In the genomic region with DNA sequence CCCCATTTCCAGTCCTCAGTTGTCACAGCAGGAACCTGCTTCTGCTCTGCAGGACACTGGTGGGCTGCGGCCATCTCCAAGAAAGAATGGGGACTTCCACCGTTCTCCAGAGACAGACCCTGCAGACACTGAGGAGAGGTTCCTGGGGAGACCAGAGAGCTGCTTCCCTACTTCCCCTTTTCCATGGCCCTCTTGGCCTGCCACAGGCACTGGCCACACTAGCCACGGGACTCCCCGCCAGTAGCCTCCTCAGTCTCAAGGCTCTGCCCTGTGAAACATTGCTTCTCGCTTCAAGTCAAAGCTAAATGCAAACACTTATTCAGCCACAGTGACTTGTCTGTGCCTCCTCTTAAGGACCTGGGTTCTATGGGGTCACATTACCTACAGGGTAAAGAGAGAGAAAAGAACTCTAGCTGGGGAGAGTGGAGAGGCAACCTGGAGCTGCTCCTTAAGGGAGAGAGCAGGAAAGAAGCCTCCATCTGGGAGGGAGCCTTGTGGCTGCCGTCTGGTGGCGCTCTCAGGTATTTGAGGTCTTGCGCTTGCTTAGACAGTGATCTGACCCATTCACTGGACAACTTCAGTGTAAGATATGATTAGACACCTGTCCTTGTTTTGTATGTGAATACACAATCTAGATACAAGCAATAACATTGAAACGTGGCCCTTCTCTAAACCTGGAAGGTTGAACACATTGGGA, we compare ENCODE assay signal across 12 cellular contexts. TPM values are rescaled to one million over a fixed set of nuclear protein-coding genes. Genes with fewer than 3 reads are reported as not detected.
DNase-seq lines count a peak whose midpoint lies in the region; ATAC-seq and TF ChIP-seq lines count a peak whose summit lies in the region.
"Had no signal": no experiment of that assay in that cellular context is flagged by ENCODE, and none has a peak within 500 bp of the region (broad histone marks: within the 10 kb centered on the region; RNA-seq: fewer than 3 reads in every experiment).

No MANE protein-coding gene starts in this region.

- H3K27ac Mint-ChIP-seq in CD8-positive, alpha-beta T cell = peak overlapping the region; percentile 41
- H3K27ac Mint-ChIP-seq: activated naive CD8-positive, alpha-beta T cell; T-helper 1 cell treated with Interleukin-12 subunit alpha and Interleukin-12 subunit beta and Interleukin-4 antibody, amounts not matched to agents 30 μg/mL and 1 μg/mL, for 36 hours had no signal

- no peak overlapping the region for H3K4me3 Mint-ChIP-seq in CD8-positive, alpha-beta T cell
- H3K4me3 Mint-ChIP-seq: activated naive CD8-positive, alpha-beta T cell; T-helper 1 cell treated with Interleukin-12 subunit alpha and Interleukin-12 subunit beta and Interleukin-4 antibody, amounts not matched to agents 30 μg/mL and 1 μg/mL, for 36 hours had no signal

- H3K36me3 ChIP-seq in CD8-positive, alpha-beta T cell (ENCODE audit: insufficient read depth, low read length) = no peaks in the 10 kb centered on the region
- H3K36me3 ChIP-seq in SJSA1 = no peaks in the 10 kb centered on the region
- H3K36me3 ChIP-seq in right atrium auricular region = no peaks in the 10 kb centered on the region

- CTCF ChIA-PET in CD8-positive, alpha-beta T cell (lab: Charles Lee) = interaction anchor here (0.9 to 1.1 kb wide), 4 partner anchors 11 to 186 kb away, joined by 3 read pairs; partner anchors contain the start of gene DUSP23

- H3K27ac ChIP-seq in CD8-positive, alpha-beta T cell (ENCODE audit: low read depth, low read length) = no peak overlapping the region
- no peak overlapping the region for H3K27ac ChIP-seq in SJSA1
- H3K27ac ChIP-seq in right atrium auricular region = no peak overlapping the region

- intact Hi-C loops in CD8-positive, alpha-beta T cell (cut with DNase I, micrococcal nuclease) = no loop called here

- H3K4me1 Mint-ChIP-seq in CD8-positive, alpha-beta T cell (ENCODE audit: low read depth) = peaks cover 35% of the 10 kb centered on the region

- no peak for ATAC-seq in CD8-positive, alpha-beta T cell
- peak; percentile 34 for ATAC-seq in HG02610 (IDR thresholded peaks at IDR 0.05; ENCODE audit: unreplicated experiment)
- no peak for ATAC-seq in HG03342 (IDR thresholded peaks at IDR 0.05; ENCODE audit: unreplicated experiment)
- no peak for ATAC-seq in GM21723 (IDR thresholded peaks at IDR 0.05; ENCODE audit: unreplicated experiment)

- H3K27me3 ChIP-seq in CD8-positive, alpha-beta T cell (ENCODE audit: insufficient read depth, low read length) = no peaks in the 10 kb centered on the region
- H3K27me3 ChIP-seq in SJSA1 (replicated peaks) (no peaks in the 10 kb centered on the region), right atrium auricular region (no peaks in the 10 kb centered on the region)

- H3K9me3 Mint-ChIP-seq in CD8-positive, alpha-beta T cell = no peaks in the 10 kb centered on the region
- H3K9me3 Mint-ChIP-seq: T-helper 1 cell treated with Interleukin-12 subunit alpha and Interleukin-12 subunit beta and Interleukin-4 antibody, amounts not matched to agents 30 μg/mL and 1 μg/mL, for 36 hours had no signal

- peaks cover 27% of the 10 kb centered on the region for H3K4me1 ChIP-seq in CD8-positive, alpha-beta T cell (ENCODE audit: insufficient read depth, low read length)
- H3K4me1 ChIP-seq in SJSA1 (replicated peaks) (no peaks in the 10 kb centered on the region), right atrium auricular region (no peaks in the 10 kb centered on the region)

- DNase-seq in CD8-positive, alpha-beta T cell = peak in 1 of 7 experiments; percentile 25
- DNase-seq in SJSA1 (ENCODE audit: low read depth in 1 of 2, low spot score in 2 of 2) (peak; percentile 50 to 72), iPS-NIHi7 (ENCODE audit: extremely low spot score) (peak; percentile 44), right atrium auricular region (ENCODE audit: low spot score) (no peak), NOMO-1 treated with DMSO at 0.1 percent for 48 hours (lab: John Stamatoyannopoulos, UW; ENCODE audit: unreplicated experiment) (no peak)
- DNase-seq: Kasumi-1; stimulated activated CD4-positive, alpha-beta T cell treated with anti-CD3 and anti-CD28 coated beads, Interleukin-4, amount 100 ng/mL, for 24 hours had no signal

- no peaks in the 10 kb centered on the region for H3K27me3 Mint-ChIP-seq in CD8-positive, alpha-beta T cell (ENCODE audit: low read depth)
- H3K27me3 Mint-ChIP-seq: activated naive CD8-positive, alpha-beta T cell had no signal

- POLR2A ChIA-PET in CD8-positive, alpha-beta T cell (lab: Charles Lee) = no interaction called here

- no peaks in the 10 kb centered on the region for H3K9me3 ChIP-seq in CD8-positive, alpha-beta T cell (ENCODE audit: low read length)
- H3K9me3 ChIP-seq in SJSA1 (replicated peaks) (no peaks in the 10 kb centered on the region), right atrium auricular region (no peaks in the 10 kb centered on the region)

- H3K36me3 Mint-ChIP-seq in CD8-positive, alpha-beta T cell = no peaks in the 10 kb centered on the region
- H3K36me3 Mint-ChIP-seq: activated naive CD8-positive, alpha-beta T cell had no signal

- TF ChIP-seq CTCF in CD8-positive, alpha-beta T cell (IDR thresholded peaks at IDR 0.05) = no peak
- no peak for TF ChIP-seq CTCF in right atrium auricular region (IDR thresholded peaks at IDR 0.05)

- no peak overlapping the region for H3K4me3 ChIP-seq in CD8-positive, alpha-beta T cell (ENCODE audit: low read depth, low read length)
- H3K4me3 ChIP-seq in SJSA1 (no peak overlapping the region), right atrium auricular region (no peak overlapping the region)

RNA-seq across cellular contexts. Expression of gene SLAMF8, which starts 5.4 kb away (rescaled TPM):
- total RNA-seq in CD8-positive, alpha-beta T cell = under 1 TPM; 0.30 to 0.47 TPM
- total RNA-seq in SJSA1 (2014; rRNA removed; shearing (Covaris generic)) = not detected in 2 replicates
- total RNA-seq in right atrium auricular region = 1 to 10 TPM; 1.0 to 4.2 TPM

RNA-seq across cellular contexts. Expression of gene FCRL6, which starts 19.2 kb away (rescaled TPM):
- 1 to 10 TPM; 5.6 to 6.6 TPM for total RNA-seq in CD8-positive, alpha-beta T cell
- total RNA-seq in SJSA1 (2014; rRNA removed; shearing (Covaris generic)) = not detected in 2 replicates
- total RNA-seq in right atrium auricular region = under 1 TPM in 1 of 2 donors, not detected in 1; 0.24 TPM

RNA-seq across cellular contexts. Expression of gene DUSP23, which starts 40.6 kb away (rescaled TPM):
- total RNA-seq in CD8-positive, alpha-beta T cell = 1 to 10 TPM; 3.8 to 6.3 TPM
- total RNA-seq in SJSA1 (2014; rRNA removed; shearing (Covaris generic)) = 3.2 and 8.2 TPM in 2 replicates
- 10 to 100 TPM; 42.9 to 58.8 TPM for total RNA-seq in right atrium auricular region

RNA-seq across cellular contexts. Expression of gene VSIG8, which starts 41.1 kb away (rescaled TPM):
- total RNA-seq in CD8-positive, alpha-beta T cell = not detected
- not detected in 2 replicates for total RNA-seq in SJSA1 (2014; rRNA removed; shearing (Covaris generic))
- total RNA-seq in right atrium auricular region = not detected

Comparison
In these comparisons a context has a peak if more than half of its experiments do, and no peak if none do; other contexts are left out.
1. DNase-seq: peak in SJSA1 (2 of 2) and iPS-NIHi7 (single experiment); none in right atrium auricular region (single experiment) and NOMO-1 treated with DMSO at 0.1 percent for 48 hours (single experiment).